In the genomic region with DNA sequence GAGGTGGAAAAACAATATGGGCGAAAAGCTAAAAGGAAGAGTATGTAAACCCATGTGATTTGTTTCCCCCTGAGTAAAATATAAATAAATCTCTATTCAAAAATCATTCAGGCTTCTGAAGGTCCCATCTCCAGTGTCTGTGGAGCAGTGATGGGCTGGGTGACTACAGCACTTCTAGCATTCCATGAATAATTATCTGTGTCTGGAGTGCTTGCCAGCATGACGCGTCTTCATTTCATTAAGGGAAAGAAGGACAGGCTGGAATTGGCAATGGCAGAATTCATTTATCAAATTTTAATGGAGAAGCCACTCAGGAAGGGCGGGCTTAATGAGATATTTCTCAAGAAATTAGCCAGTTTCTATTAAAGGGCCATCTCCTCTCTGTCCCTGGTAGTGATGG, we compare ENCODE assay signal across 17 cellular contexts.
DNase-seq lines count a peak whose midpoint lies in the region; TF ChIP-seq lines count a peak whose summit lies in the region.
"Had no signal": no experiment of that assay in that cellular context is flagged by ENCODE, and none has a peak within 500 bp of the region (broad histone marks: within the 10 kb centered on the region; RNA-seq: fewer than 3 reads in every experiment).

No MANE protein-coding gene starts in this region.

- no peak overlapping the region for H3K18ac ChIP-seq in mesenchymal stem cell (ENCODE audit: low read depth in 1 of 2, low read length in 2 of 2)

- no peak overlapping the region for H2AFZ ChIP-seq in mesenchymal stem cell (ENCODE audit: low read depth, low read length)
- H2AFZ ChIP-seq: GM23248 had no signal

- 66% methylated on average over 3 of the region's 4 CpGs for WGBS in mesenchymal stem cell

- no peaks in the 10 kb centered on the region for H3K27me3 Mint-ChIP-seq in activated naive CD4-positive, alpha-beta T cell treated with anti-CD3 and anti-CD28 coated beads for 36 hours (ENCODE audit: low read depth)
- H3K27me3 Mint-ChIP-seq: B cell had no signal

- H3K23ac ChIP-seq in mesenchymal stem cell (ENCODE audit: low read length in 2 of 2): no peak overlapping the region

- no peak overlapping the region for H4K91ac ChIP-seq in mesenchymal stem cell (ENCODE audit: low read length)

- H3K9me3 Mint-ChIP-seq in activated naive CD4-positive, alpha-beta T cell treated with anti-CD3 and anti-CD28 coated beads for 36 hours: peaks cover 5% of the 10 kb centered on the region

- H3K4me3 ChIP-seq in A673 (ENCODE audit: low read depth, low read length, poor library complexity, severe bottlenecking) (no peak overlapping the region), mesenchymal stem cell (ENCODE audit: insufficient read depth in 1 of 2, low read depth in 1 of 2, low read length in 2 of 2) (peak overlapping the region in 1 of 2 experiments; percentile 28)
- H3K4me3 ChIP-seq: BLaER1 treated with 17β-estradiol and CSF1 and Interleukin-3, amounts not matched to agents 10 nM and 100 nM; GM12878; GM23248; HAP-1 had no signal

- H2BK15ac ChIP-seq in mesenchymal stem cell (ENCODE audit: low read depth, poor library complexity, severe bottlenecking): no peak overlapping the region

- no peak overlapping the region for H2BK12ac ChIP-seq in mesenchymal stem cell (ENCODE audit: low read length in 2 of 2)

- H4K8ac ChIP-seq in mesenchymal stem cell (ENCODE audit: low read length): no peak overlapping the region

- H3K36me3 Mint-ChIP-seq in activated naive CD4-positive, alpha-beta T cell treated with anti-CD3 and anti-CD28 coated beads for 36 hours (ENCODE audit: low read depth): no peaks in the 10 kb centered on the region
- H3K36me3 Mint-ChIP-seq: CD8-positive, alpha-beta T cell had no signal

- POLR2A ChIA-PET in A673 (lab: Charles Lee; ENCODE audit: low non-redundant PET): no interaction called here

- intact Hi-C loops in A673 (cut with micrococcal nuclease; ENCODE audit: unreplicated experiment): no loop called here
- intact Hi-C loops in activated naive CD4-positive, alpha-beta T cell treated with anti-CD3 and anti-CD28 coated beads for 36 hours (cut with micrococcal nuclease): no loop called here

- no peak for TF ChIP-seq CTCF in A673 (conservative IDR thresholded peaks at IDR 0.05; ENCODE audit: low read depth, low read length)

- peak; percentile 12 for DNase-seq in A673 (ENCODE audit: low spot score)
- peak; percentile 20 for DNase-seq in SK-N-DZ (ENCODE audit: low spot score)
- no peak for DNase-seq in mesenchymal stem cell
- no peak for DNase-seq in NK-92 treated with Interleukin-12 subunit alpha and Interleukin-12 subunit beta, amount 100 ng/mL, for 24 hours (lab: John Stamatoyannopoulos, UW)
- DNase-seq in activated naive CD4-positive, alpha-beta T cell treated with anti-CD3 and anti-CD28 coated beads for 36 hours: no peak
- no peak for DNase-seq in KBM-7
- DNase-seq: 8988T; Calu3; CD8-positive, alpha-beta T cell; DMS79 treated with DMSO at 0.1 percent for 48 hours; GF-D8; GM23248 had no signal

- no peaks in the 10 kb centered on the region for H3K36me3 ChIP-seq in A673 (ENCODE audit: insufficient read depth, low read length, poor library complexity, severe bottlenecking)
- H3K36me3 ChIP-seq in mesenchymal stem cell (ENCODE audit: control insufficient read depth in 1 of 2, insufficient read depth in 2 of 2, low read depth in 1 of 2, low read length in 2 of 2): no peaks in the 10 kb centered on the region
- H3K36me3 ChIP-seq: BLaER1 treated with 17β-estradiol and CSF1 and Interleukin-3, amounts not matched to agents 10 nM and 100 nM; HAP-1 had no signal

- H3K27me3 ChIP-seq in A673 (replicated peaks; ENCODE audit: insufficient read depth, low read depth, low read length, poor library complexity) (no peaks in the 10 kb centered on the region), mesenchymal stem cell (ENCODE audit: control insufficient read depth in 1 of 2, insufficient read depth in 1 of 2, low read length in 2 of 2) (no peaks in the 10 kb centered on the region)
- H3K27me3 ChIP-seq: BLaER1 treated with 17β-estradiol and CSF1 and Interleukin-3, amounts not matched to agents 10 nM and 100 nM had no signal

- H3K27ac ChIP-seq in A673 (ENCODE audit: low read depth, low read length, poor library complexity, severe bottlenecking) (no peak overlapping the region), mesenchymal stem cell (ENCODE audit: low read length, poor library complexity, severe bottlenecking) (no peak overlapping the region), temporal lobe (ENCODE audit: low read depth, low read length) (peak overlapping the region; percentile 5)
- H3K27ac ChIP-seq: BLaER1 treated with 17β-estradiol and CSF1 and Interleukin-3, amounts not matched to agents 10 nM and 100 nM; GM23248 had no signal

- CTCF ChIA-PET in A673 (lab: Charles Lee): no interaction called here
- CTCF ChIA-PET in activated naive CD4-positive, alpha-beta T cell treated with anti-CD3 and anti-CD28 coated beads for 36 hours (lab: Charles Lee): no interaction called here

- no peak overlapping the region for H3K27ac Mint-ChIP-seq in activated naive CD4-positive, alpha-beta T cell treated with anti-CD3 and anti-CD28 coated beads for 36 hours
- H3K27ac Mint-ChIP-seq: B cell; CD8-positive, alpha-beta T cell had no signal

- H2BK120ac ChIP-seq in mesenchymal stem cell (ENCODE audit: low read depth, low read length): no peak overlapping the region

- H3K4me2 ChIP-seq in mesenchymal stem cell (ENCODE audit: low read length, poor library complexity, severe bottlenecking): no peak overlapping the region
- H3K4me2 ChIP-seq: BLaER1 treated with 17β-estradiol and CSF1 and Interleukin-3, amounts not matched to agents 10 nM and 100 nM had no signal

- no peak overlapping the region for H2BK5ac ChIP-seq in mesenchymal stem cell (ENCODE audit: low read depth, low read length, poor library complexity, severe bottlenecking)

- H3K4me1 ChIP-seq in A673 (ENCODE audit: insufficient read depth, low read length, poor library complexity, severe bottlenecking) (no peaks in the 10 kb centered on the region), mesenchymal stem cell (ENCODE audit: control insufficient read depth, insufficient read depth, low read depth, low read length) (no peaks in the 10 kb centered on the region)
- H3K4me1 ChIP-seq: BLaER1 treated with 17β-estradiol and CSF1 and Interleukin-3, amounts not matched to agents 10 nM and 100 nM had no signal

- peak overlapping the region; percentile 43 for H3K9ac ChIP-seq in mesenchymal stem cell (ENCODE audit: low read length)
- H3K9ac ChIP-seq: BLaER1 treated with 17β-estradiol and CSF1 and Interleukin-3, amounts not matched to agents 10 nM and 100 nM; GM23248 had no signal

- H3K4me3 Mint-ChIP-seq in activated naive CD4-positive, alpha-beta T cell treated with anti-CD3 and anti-CD28 coated beads for 36 hours: no peak overlapping the region
- H3K4me3 Mint-ChIP-seq: B cell; CD8-positive, alpha-beta T cell had no signal

- H3K79me1 ChIP-seq in mesenchymal stem cell (replicated peaks; ENCODE audit: low read length, poor library complexity, severe bottlenecking): no peaks in the 10 kb centered on the region

- no peaks in the 10 kb centered on the region for H3K4me1 Mint-ChIP-seq in activated naive CD4-positive, alpha-beta T cell treated with anti-CD3 and anti-CD28 coated beads for 36 hours (ENCODE audit: low read depth)
- H3K4me1 Mint-ChIP-seq: B cell had no signal

- in situ Hi-C loops in KBM-7 (cut with MboI; ENCODE audit: low pct_unique_long_range_greater_than_20kb, low sequenced_read_pairs): no loop called here

- no peak overlapping the region for H3K4ac ChIP-seq in mesenchymal stem cell (ENCODE audit: low read depth in 1 of 2, low read length in 2 of 2)

- no TSS peak for BruUV-seq in A673 (replicated peaks; lab: Mats Ljungman, UMichigan)

- H2AK5ac ChIP-seq in mesenchymal stem cell (ENCODE audit: low read length, severe bottlenecking): no peak overlapping the region

- H3K14ac ChIP-seq in mesenchymal stem cell (ENCODE audit: low read length in 2 of 2): no peak overlapping the region

- no peaks in the 10 kb centered on the region for H3K9me3 ChIP-seq in A673 (ENCODE audit: low read depth, low read length, poor library complexity, severe bottlenecking)
- no peaks in the 10 kb centered on the region for H3K9me3 ChIP-seq in mesenchymal stem cell (ENCODE audit: control insufficient read depth, low read length)
- H3K9me3 ChIP-seq: HAP-1 had no signal

Comparison
In these comparisons a context has a peak if more than half of its experiments do, and no peak if none do; other contexts are left out.
1. DNase-seq: peak in A673 (single experiment) and SK-N-DZ (single experiment); none in mesenchymal stem cell (single experiment), NK-92 treated with Interleukin-12 subunit alpha and Interleukin-12 subunit beta, amount 100 ng/mL, for 24 hours (single experiment), activated naive CD4-positive, alpha-beta T cell treated with anti-CD3 and anti-CD28 coated beads for 36 hours (single experiment) and KBM-7 (single experiment).